Comparison of ENCODE assay signal across 10 cellular contexts in genomic region chr16:29315916-29316517, GRCh38.
DNase-seq lines count a peak whose midpoint lies in the region; ATAC-seq and TF ChIP-seq lines count a peak whose summit lies in the region.
"Had no signal": no experiment of that assay in that cellular context is flagged by ENCODE, and none has a peak within 500 bp of the region (broad histone marks: within the 10 kb centered on the region; RNA-seq: fewer than 3 reads in every experiment).

No MANE protein-coding gene starts in this region.

- no peaks in the 10 kb centered on the region for H3K27me3 Mint-ChIP-seq in mesothelial cell of epicardium (ENCODE audit: low read depth)

- H3K9me3 ChIP-seq in WERI-Rb-1 (ENCODE audit: severe bottlenecking): no peaks in the 10 kb centered on the region
- H3K9me3 ChIP-seq in Peyer's patch: no peaks in the 10 kb centered on the region
- H3K9me3 ChIP-seq: esophagus squamous epithelium had no signal

- peaks cover 0 to 5% (median 0%) of the 10 kb centered on the region in 4 donors for H3K4me1 ChIP-seq in Peyer's patch

- TF ChIP-seq POLR2A in Peyer's patch (IDR thresholded peaks at IDR 0.05): no peak

- H3K9me3 Mint-ChIP-seq in mesothelial cell of epicardium: no peaks in the 10 kb centered on the region

- peak overlapping the region; percentile 47 for H3K27ac Mint-ChIP-seq in mesothelial cell of epicardium

- no peaks in the 10 kb centered on the region for H3K36me3 Mint-ChIP-seq in mesothelial cell of epicardium

- H3K4me1 Mint-ChIP-seq in mesothelial cell of epicardium: peaks cover 25% of the 10 kb centered on the region

- DNase-seq in DMS153 (lab: John Stamatoyannopoulos, UW): peak; percentile 54
- DNase-seq in NCI-H1417 (lab: John Stamatoyannopoulos, UW): peak; percentile 28 to 88 (median 73)
- DNase-seq in WERI-Rb-1: peak; percentile 43
- DNase-seq in mesothelial cell of epicardium (ENCODE audit: low spot score in 2 of 2, unreplicated experiment in 2 of 2): no peak
- no peak for DNase-seq in SIG-M5 treated with dmso at 0.1 percent for 504 hours (lab: John Stamatoyannopoulos, UW; ENCODE audit: unreplicated experiment)
- no peak for DNase-seq in Peyer's patch
- DNase-seq in NK-92 treated with Interleukin-12 subunit alpha and Interleukin-12 subunit beta, amount 100 ng/mL, for 24 hours (lab: John Stamatoyannopoulos, UW): no peak
- DNase-seq: activated T-cell treated with anti-CD3 and anti-CD28 coated beads, Interleukin-2, amount 50 U/mL, for 48 hours; esophagus squamous epithelium had no signal

- H3K4me3 Mint-ChIP-seq in mesothelial cell of epicardium: no peak overlapping the region

- no peak for ATAC-seq in GM21576 (IDR thresholded peaks at IDR 0.05; ENCODE audit: unreplicated experiment)

- TF ChIP-seq CTCF in WERI-Rb-1 (IDR thresholded peaks at IDR 0.05; ENCODE audit: low read depth, low read length) (peak; percentile 44), mesothelial cell of epicardium (IDR thresholded peaks at IDR 0.05; ENCODE audit: unreplicated experiment) (no peak), Peyer's patch (IDR thresholded peaks at IDR 0.05) (peak in 3 of 6 experiments; percentile 36 to 50 (median 39))

- no peaks in the 10 kb centered on the region for H3K27me3 ChIP-seq in WERI-Rb-1 (ENCODE audit: insufficient read depth, low read depth, severe bottlenecking)
- H3K27me3 ChIP-seq in Peyer's patch: no peaks in the 10 kb centered on the region
- H3K27me3 ChIP-seq: esophagus squamous epithelium had no signal

- H3K27ac ChIP-seq in WERI-Rb-1 (no peak overlapping the region), Peyer's patch (no peak overlapping the region)
- H3K27ac ChIP-seq: esophagus squamous epithelium had no signal

- no peak overlapping the region for H3K4me3 ChIP-seq in WERI-Rb-1 (ENCODE audit: low read depth, low read length)
- no peak overlapping the region for H3K4me3 ChIP-seq in Peyer's patch
- H3K4me3 ChIP-seq: esophagus squamous epithelium had no signal

- H3K36me3 ChIP-seq in WERI-Rb-1 (no peaks in the 10 kb centered on the region), Peyer's patch (no peaks in the 10 kb centered on the region)
- H3K36me3 ChIP-seq: esophagus squamous epithelium had no signal

Comparison
In these comparisons a context has a peak if more than half of its experiments do, and no peak if none do; other contexts are left out.
1. DNase-seq: peak in DMS153 (single experiment), NCI-H1417 (3 of 3) and WERI-Rb-1 (single experiment); none in mesothelial cell of epicardium (0 of 2), SIG-M5 treated with dmso at 0.1 percent for 504 hours (single experiment), Peyer's patch (0 of 3) and NK-92 treated with Interleukin-12 subunit alpha and Interleukin-12 subunit beta, amount 100 ng/mL, for 24 hours (single experiment).